ENCODE assay signal across 8 cellular contexts in the genomic region with DNA sequence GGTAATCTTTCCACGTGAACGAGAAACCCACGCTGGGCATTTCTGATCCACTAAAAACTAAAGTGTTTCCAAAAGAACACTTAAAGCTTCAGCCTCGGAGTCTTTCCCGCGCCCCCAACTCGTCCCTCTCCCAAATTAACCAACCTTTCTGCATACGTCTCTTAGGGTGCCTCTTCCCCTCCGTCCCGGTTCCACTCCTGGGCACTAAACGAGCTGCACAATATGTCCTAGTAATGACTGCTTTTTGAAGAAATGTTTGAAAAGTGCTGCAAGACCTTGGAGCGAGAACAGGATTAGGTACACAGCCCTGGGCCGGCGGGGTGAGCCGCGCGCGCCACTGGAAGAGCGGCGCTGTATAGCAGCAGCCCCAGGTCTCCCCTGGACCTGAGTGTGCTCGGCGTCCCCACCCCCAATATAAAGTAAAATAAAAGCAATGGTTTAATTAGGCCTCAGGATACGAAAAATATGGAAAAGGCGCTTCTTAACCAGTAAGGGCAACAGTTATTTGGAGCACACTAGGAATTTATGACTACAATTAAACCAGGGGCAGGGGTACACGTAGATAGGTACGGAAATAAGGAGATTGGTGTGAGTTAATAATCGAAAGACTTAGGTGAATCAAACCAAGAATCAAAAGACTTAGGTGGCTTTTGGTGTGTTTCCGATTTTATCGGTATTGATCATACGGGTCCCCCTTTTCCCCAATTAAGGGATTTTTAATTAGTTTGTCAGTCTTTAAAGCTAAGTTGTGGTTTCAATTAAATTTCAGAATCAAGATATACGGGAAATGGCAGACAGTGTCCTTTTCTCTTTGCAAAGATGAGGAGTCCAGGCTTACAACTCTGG. TPM values are rescaled to one million over a fixed set of nuclear protein-coding genes. Genes with fewer than 3 reads are reported as not detected.
DNase-seq lines count a peak whose midpoint lies in the region; ATAC-seq, FAIRE-seq and TF ChIP-seq lines count a peak whose summit lies in the region.

No MANE protein-coding gene starts in this region.

- peaks cover 16% of the 10 kb centered on the region for H3K36me3 Mint-ChIP-seq in brain
- H3K36me3 Mint-ChIP-seq in mesothelial cell of epicardium: no peaks in the 10 kb centered on the region

- peak overlapping the region; percentile 78 for H3K9ac ChIP-seq in HUES64 (ENCODE audit: low read depth, low read length)

- H3K4me1 ChIP-seq in HUES64 (ENCODE audit: insufficient read depth, low read length): peaks cover 21% of the 10 kb centered on the region

- H3K4me1 Mint-ChIP-seq in brain: peaks cover 52% of the 10 kb centered on the region
- peaks cover 36% of the 10 kb centered on the region for H3K4me1 Mint-ChIP-seq in mesothelial cell of epicardium

- FAIRE-seq in urothelium cell line (lab: Jason Lieb, UNC): no peak

- H3K4me3 Mint-ChIP-seq in brain (peak overlapping the region; percentile 83 to 96 (median 89)), mesothelial cell of epicardium (peak overlapping the region; percentile 78)

- no peaks in the 10 kb centered on the region for H3K9me3 ChIP-seq in HUES64 (ENCODE audit: insufficient read depth, low read depth, low read length)

- peak overlapping the region; percentile 56; the same call in 1 of the 2 replicates for H3K27ac ChIP-seq in HUES64 (ENCODE audit: low read depth, low read length)

- H3K27ac Mint-ChIP-seq in brain: peak overlapping the region; percentile 82 to 96 (median 91)
- peak overlapping the region; percentile 89 for H3K27ac Mint-ChIP-seq in mesothelial cell of epicardium

- peak overlapping the region; percentile 96 for H3K4me3 ChIP-seq in HUES64 (ENCODE audit: low read length)

- WGBS in HUES64: under 1% methylated on average over 29 of the region's 31 CpGs

- TF ChIP-seq CTCF in brain (conservative IDR thresholded peaks at IDR 0.05): no peak
- no peak for TF ChIP-seq CTCF in mesothelial cell of epicardium (IDR thresholded peaks at IDR 0.05; ENCODE audit: unreplicated experiment)

- DNase-seq in AG08396 (ENCODE audit: low spot score): peak; percentile 19
- DNase-seq in mesothelial cell of epicardium (ENCODE audit: low spot score in 2 of 2, unreplicated experiment in 2 of 2): peak; percentile 19 to 47
- no peak for DNase-seq in activated naive CD4-positive, alpha-beta T cell (lab: John Stamatoyannopoulos, UW)
- no peak for DNase-seq in urothelium cell line (ENCODE audit: low spot score)
- no peak for DNase-seq in activated CD4-positive, CD25-positive, alpha-beta regulatory T cell treated with anti-CD3 and anti-CD28 coated beads, Interleukin-2, amount 50 U/mL, for 72 hours

- H3K27me3 ChIP-seq in HUES64 (ENCODE audit: insufficient read depth, low read length): no peaks in the 10 kb centered on the region

- ATAC-seq in HG03097 (IDR thresholded peaks at IDR 0.05; ENCODE audit: low FRiP score, unreplicated experiment): no peak

- peaks cover 13% of the 10 kb centered on the region for H3K27me3 Mint-ChIP-seq in brain
- no peaks in the 10 kb centered on the region for H3K27me3 Mint-ChIP-seq in mesothelial cell of epicardium (ENCODE audit: low read depth)

- H3K9me3 Mint-ChIP-seq in brain (peaks cover 0 to 6% (median 0%) of the 10 kb centered on the region in 5 experiments), mesothelial cell of epicardium (no peaks in the 10 kb centered on the region)

- H3K36me3 ChIP-seq in HUES64 (ENCODE audit: insufficient read depth, low read length): no peaks in the 10 kb centered on the region

RNA-seq across cellular contexts. Expression of gene TET1, which starts 1.9 kb away (rescaled TPM):
- polyA plus RNA-seq in HUES64 (2013, experiment 1 of 2): 27.0 TPM
- 30.2 TPM for polyA plus RNA-seq in HUES64 (2013, experiment 2 of 2)
- 1.8 TPM for polyA plus RNA-seq in brain (ENCODE audit: insufficient read depth, low read depth, low replicate concordance)
- total RNA-seq in mesothelial cell of epicardium: 34.2 to 35.7 TPM (median 35.6 TPM) in 3 replicates

RNA-seq across cellular contexts. Expression of gene SLC25A16, which starts 34.7 kb away (rescaled TPM):
- 4.2 TPM for polyA plus RNA-seq in HUES64 (2013, experiment 1 of 2)
- 5.0 TPM for polyA plus RNA-seq in HUES64 (2013, experiment 2 of 2)
- 3.8 TPM for polyA plus RNA-seq in brain (ENCODE audit: insufficient read depth, low read depth, low replicate concordance)
- total RNA-seq in mesothelial cell of epicardium: 18.6 to 23.1 TPM (median 22.1 TPM) in 3 replicates

Comparison
In these comparisons a context has a peak if more than half of its experiments do, and no peak if none do; other contexts are left out.
1. DNase-seq: peak in AG08396 (single experiment) and mesothelial cell of epicardium (2 of 2); none in activated naive CD4-positive, alpha-beta T cell (0 of 4), urothelium cell line (single experiment) and activated CD4-positive, CD25-positive, alpha-beta regulatory T cell treated with anti-CD3 and anti-CD28 coated beads, Interleukin-2, amount 50 U/mL, for 72 hours (single experiment).